21 cellular contexts compared by ENCODE assay signal in genomic region chr1:31725134-31725533, GRCh38.
"Had no signal": no experiment of that assay in that cellular context is flagged by ENCODE, and none has a peak within 500 bp of the region (broad histone marks: within the 10 kb centered on the region; RNA-seq: fewer than 3 reads in every experiment).

No MANE protein-coding gene starts in this region.

- H3K4me1 ChIP-seq: colonic mucosa, left lung, lower lobe of right lung, sigmoid colon, stomach, transverse colon had no signal

- H3K79me2 ChIP-seq: hepatocyte had no signal

- FAIRE-seq: keratinocyte had no signal

- H3K36me3 ChIP-seq: colonic mucosa, left lung, lower lobe of right lung, sigmoid colon, stomach, thoracic aorta, transverse colon had no signal

- H3K4me3 Mint-ChIP-seq: naive B cell, nephron had no signal

- H3K27me3 ChIP-seq: colonic mucosa, hepatocyte, sigmoid colon, stomach had no signal

- H2AFZ ChIP-seq: hepatocyte had no signal

- DNase-seq: colonic mucosa; dermis blood vessel endothelial cell; effector CD4-positive, alpha-beta T cell; foreskin melanocyte; head of caudate nucleus; lower lobe of right lung; mesenchymal stem cell; naive B cell; posterior cingulate gyrus; sigmoid colon; stimulated activated CD4-positive, alpha-beta T cell treated with anti-CD3 and anti-CD28 coated beads, Interleukin-12 subunit alpha, Interleukin-12 subunit beta, amount 100 ng/mL, for 4 hours; stimulated activated naive CD4-positive, alpha-beta T cell; stomach; substantia nigra; transverse colon had no signal

- ATAC-seq: left lung, lower lobe of right lung had no signal

- H3K4me3 ChIP-seq: colonic mucosa, hepatocyte, left lung, lower lobe of right lung, sigmoid colon, skin epidermis, stomach, thoracic aorta, transverse colon had no signal

- H3K27ac ChIP-seq: colonic mucosa, hepatocyte, left lung, lower lobe of right lung, sigmoid colon, skin epidermis, stomach, thoracic aorta, transverse colon had no signal

- H3K4me2 ChIP-seq: hepatocyte had no signal

- H3K9me3 ChIP-seq: colonic mucosa, left lung, lower lobe of right lung, sigmoid colon, stomach, thoracic aorta, transverse colon had no signal

- H3K4me1 Mint-ChIP-seq: naive B cell had no signal

- H3K36me3 Mint-ChIP-seq: naive B cell had no signal
